Comparison of ENCODE assay signal across 5 cellular contexts in genomic region chr9:135189497-135189896, GRCh38.
"Had no signal": no experiment of that assay in that cellular context is flagged by ENCODE, and none has a peak within 500 bp of the region (broad histone marks: within the 10 kb centered on the region; RNA-seq: fewer than 3 reads in every experiment).

No MANE protein-coding gene starts in this region.

- H3K27ac ChIP-seq: HL-60 had no signal

- DNase-seq: IMR-90, KBM-7 had no signal

- ATAC-seq: HepG2, K562 had no signal

- H3K4me3 ChIP-seq: K562 had no signal
